In genomic region chr22:29401538-29401937, GRCh38 we compare ENCODE assay signal across 1 cellular context.
TF ChIP-seq lines count a peak whose summit lies in the region.

No MANE protein-coding gene starts in this region.

TF ChIP-seq in HEK293, 187 proteins besides CTCF, POLR2A, EP300 and RAD21:
- TF ChIP-seq, protein P1, sequence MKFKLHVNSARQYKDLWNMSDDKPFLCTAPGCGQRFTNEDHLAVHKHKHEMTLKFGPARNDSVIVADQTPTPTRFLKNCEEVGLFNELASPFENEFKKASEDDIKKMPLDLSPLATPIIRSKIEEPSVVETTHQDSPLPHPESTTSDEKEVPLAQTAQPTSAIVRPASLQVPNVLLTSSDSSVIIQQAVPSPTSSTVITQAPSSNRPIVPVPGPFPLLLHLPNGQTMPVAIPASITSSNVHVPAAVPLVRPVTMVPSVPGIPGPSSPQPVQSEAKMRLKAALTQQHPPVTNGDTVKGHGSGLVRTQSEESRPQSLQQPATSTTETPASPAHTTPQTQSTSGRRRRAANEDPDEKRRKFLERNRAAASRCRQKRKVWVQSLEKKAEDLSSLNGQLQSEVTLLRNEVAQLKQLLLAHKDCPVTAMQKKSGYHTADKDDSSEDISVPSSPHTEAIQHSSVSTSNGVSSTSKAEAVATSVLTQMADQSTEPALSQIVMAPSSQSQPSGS (tag by site-specific recombination; IDR thresholded peaks at IDR 0.05; ENCODE audit: low read depth), result 0 out of 2 replicates have a peak, but pooled peaks have one; percentile 4
